In genomic region chr2:177264209-177264538, GRCh38 we compare ENCODE assay signal across 1 cellular context.
TF ChIP-seq lines count a peak whose summit lies in the region.

No MANE protein-coding gene starts in this region.

TF ChIP-seq in K562, 482 proteins besides CTCF, POLR2A, EP300 and RAD21 (continued from another document):
- TF ChIP-seq, protein P1, sequence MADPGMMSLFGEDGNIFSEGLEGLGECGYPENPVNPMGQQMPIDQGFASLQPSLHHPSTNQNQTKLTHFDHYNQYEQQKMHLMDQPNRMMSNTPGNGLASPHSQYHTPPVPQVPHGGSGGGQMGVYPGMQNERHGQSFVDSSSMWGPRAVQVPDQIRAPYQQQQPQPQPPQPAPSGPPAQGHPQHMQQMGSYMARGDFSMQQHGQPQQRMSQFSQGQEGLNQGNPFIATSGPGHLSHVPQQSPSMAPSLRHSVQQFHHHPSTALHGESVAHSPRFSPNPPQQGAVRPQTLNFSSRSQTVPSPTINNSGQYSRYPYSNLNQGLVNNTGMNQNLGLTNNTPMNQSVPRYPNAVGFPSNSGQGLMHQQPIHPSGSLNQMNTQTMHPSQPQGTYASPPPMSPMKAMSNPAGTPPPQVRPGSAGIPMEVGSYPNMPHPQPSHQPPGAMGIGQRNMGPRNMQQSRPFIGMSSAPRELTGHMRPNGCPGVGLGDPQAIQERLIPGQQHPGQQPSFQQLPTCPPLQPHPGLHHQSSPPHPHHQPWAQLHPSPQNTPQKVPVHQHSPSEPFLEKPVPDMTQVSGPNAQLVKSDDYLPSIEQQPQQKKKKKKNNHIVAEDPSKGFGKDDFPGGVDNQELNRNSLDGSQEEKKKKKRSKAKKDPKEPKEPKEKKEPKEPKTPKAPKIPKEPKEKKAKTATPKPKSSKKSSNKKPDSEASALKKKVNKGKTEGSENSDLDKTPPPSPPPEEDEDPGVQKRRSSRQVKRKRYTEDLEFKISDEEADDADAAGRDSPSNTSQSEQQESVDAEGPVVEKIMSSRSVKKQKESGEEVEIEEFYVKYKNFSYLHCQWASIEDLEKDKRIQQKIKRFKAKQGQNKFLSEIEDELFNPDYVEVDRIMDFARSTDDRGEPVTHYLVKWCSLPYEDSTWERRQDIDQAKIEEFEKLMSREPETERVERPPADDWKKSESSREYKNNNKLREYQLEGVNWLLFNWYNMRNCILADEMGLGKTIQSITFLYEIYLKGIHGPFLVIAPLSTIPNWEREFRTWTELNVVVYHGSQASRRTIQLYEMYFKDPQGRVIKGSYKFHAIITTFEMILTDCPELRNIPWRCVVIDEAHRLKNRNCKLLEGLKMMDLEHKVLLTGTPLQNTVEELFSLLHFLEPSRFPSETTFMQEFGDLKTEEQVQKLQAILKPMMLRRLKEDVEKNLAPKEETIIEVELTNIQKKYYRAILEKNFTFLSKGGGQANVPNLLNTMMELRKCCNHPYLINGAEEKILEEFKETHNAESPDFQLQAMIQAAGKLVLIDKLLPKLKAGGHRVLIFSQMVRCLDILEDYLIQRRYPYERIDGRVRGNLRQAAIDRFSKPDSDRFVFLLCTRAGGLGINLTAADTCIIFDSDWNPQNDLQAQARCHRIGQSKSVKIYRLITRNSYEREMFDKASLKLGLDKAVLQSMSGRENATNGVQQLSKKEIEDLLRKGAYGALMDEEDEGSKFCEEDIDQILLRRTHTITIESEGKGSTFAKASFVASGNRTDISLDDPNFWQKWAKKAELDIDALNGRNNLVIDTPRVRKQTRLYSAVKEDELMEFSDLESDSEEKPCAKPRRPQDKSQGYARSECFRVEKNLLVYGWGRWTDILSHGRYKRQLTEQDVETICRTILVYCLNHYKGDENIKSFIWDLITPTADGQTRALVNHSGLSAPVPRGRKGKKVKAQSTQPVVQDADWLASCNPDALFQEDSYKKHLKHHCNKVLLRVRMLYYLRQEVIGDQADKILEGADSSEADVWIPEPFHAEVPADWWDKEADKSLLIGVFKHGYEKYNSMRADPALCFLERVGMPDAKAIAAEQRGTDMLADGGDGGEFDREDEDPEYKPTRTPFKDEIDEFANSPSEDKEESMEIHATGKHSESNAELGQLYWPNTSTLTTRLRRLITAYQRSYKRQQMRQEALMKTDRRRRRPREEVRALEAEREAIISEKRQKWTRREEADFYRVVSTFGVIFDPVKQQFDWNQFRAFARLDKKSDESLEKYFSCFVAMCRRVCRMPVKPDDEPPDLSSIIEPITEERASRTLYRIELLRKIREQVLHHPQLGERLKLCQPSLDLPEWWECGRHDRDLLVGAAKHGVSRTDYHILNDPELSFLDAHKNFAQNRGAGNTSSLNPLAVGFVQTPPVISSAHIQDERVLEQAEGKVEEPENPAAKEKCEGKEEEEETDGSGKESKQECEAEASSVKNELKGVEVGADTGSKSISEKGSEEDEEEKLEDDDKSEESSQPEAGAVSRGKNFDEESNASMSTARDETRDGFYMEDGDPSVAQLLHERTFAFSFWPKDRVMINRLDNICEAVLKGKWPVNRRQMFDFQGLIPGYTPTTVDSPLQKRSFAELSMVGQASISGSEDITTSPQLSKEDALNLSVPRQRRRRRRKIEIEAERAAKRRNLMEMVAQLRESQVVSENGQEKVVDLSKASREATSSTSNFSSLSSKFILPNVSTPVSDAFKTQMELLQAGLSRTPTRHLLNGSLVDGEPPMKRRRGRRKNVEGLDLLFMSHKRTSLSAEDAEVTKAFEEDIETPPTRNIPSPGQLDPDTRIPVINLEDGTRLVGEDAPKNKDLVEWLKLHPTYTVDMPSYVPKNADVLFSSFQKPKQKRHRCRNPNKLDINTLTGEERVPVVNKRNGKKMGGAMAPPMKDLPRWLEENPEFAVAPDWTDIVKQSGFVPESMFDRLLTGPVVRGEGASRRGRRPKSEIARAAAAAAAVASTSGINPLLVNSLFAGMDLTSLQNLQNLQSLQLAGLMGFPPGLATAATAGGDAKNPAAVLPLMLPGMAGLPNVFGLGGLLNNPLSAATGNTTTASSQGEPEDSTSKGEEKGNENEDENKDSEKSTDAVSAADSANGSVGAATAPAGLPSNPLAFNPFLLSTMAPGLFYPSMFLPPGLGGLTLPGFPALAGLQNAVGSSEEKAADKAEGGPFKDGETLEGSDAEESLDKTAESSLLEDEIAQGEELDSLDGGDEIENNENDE (IDR thresholded peaks at IDR 0.05; ENCODE audit: low read depth, low read length), result no peak
- no peak for TF ChIP-seq ZNF175 (CRISPR knock-in tag; IDR thresholded peaks at IDR 0.05; ENCODE audit: low read depth)
- no peak for TF ChIP-seq SMARCC2 (IDR thresholded peaks at IDR 0.05; ENCODE audit: low read depth)
- no peak for TF ChIP-seq ZNF133 (CRISPR knock-in tag; IDR thresholded peaks at IDR 0.05)
- TF ChIP-seq CC2D1A (IDR thresholded peaks at IDR 0.05), result no peak
- TF ChIP-seq TAF1 (IDR thresholded peaks at IDR 0.05; ENCODE audit: control insufficient read depth, extremely low read depth, insufficient read depth, low read length, severe bottlenecking), result no peak
- TF ChIP-seq SAP30 (IDR thresholded peaks at IDR 0.05; ENCODE audit: borderline replicate concordance, insufficient read depth, low read depth, low read length, poor library complexity, severe bottlenecking), result peak; percentile 26
- TF ChIP-seq U2AF1 (optimal IDR thresholded peaks at IDR 0.05; ENCODE audit: low read depth, low read length), result peak; percentile 85
- TF ChIP-seq ZNF165 (CRISPR knock-in tag; IDR thresholded peaks at IDR 0.05; ENCODE audit: borderline replicate concordance), result no peak
- no peak for TF ChIP-seq ZHX1 (conservative IDR thresholded peaks at IDR 0.05; ENCODE audit: low read length)
- TF ChIP-seq MCM7 (IDR thresholded peaks at IDR 0.05), result no peak
- TF ChIP-seq ZNF778 (CRISPR knock-in tag; IDR thresholded peaks at IDR 0.05), result no peak
- TF ChIP-seq RFX7 (CRISPR knock-in tag; IDR thresholded peaks at IDR 0.05), result no peak
- no peak for TF ChIP-seq CBX2 (IDR thresholded peaks at IDR 0.05; ENCODE audit: insufficient read depth, low read length, poor library complexity, severe bottlenecking)
- TF ChIP-seq HMGN3 (IDR thresholded peaks at IDR 0.05; ENCODE audit: borderline replicate concordance, extremely low read depth, insufficient read length, low read depth, low read length), result peak; percentile 31
- TF ChIP-seq, protein P2, sequence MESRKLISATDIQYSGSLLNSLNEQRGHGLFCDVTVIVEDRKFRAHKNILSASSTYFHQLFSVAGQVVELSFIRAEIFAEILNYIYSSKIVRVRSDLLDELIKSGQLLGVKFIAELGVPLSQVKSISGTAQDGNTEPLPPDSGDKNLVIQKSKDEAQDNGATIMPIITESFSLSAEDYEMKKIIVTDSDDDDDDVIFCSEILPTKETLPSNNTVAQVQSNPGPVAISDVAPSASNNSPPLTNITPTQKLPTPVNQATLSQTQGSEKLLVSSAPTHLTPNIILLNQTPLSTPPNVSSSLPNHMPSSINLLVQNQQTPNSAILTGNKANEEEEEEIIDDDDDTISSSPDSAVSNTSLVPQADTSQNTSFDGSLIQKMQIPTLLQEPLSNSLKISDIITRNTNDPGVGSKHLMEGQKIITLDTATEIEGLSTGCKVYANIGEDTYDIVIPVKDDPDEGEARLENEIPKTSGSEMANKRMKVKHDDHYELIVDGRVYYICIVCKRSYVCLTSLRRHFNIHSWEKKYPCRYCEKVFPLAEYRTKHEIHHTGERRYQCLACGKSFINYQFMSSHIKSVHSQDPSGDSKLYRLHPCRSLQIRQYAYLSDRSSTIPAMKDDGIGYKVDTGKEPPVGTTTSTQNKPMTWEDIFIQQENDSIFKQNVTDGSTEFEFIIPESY (CRISPR knock-in tag; IDR thresholded peaks at IDR 0.05), result no peak; the same call in 1 of the 2 replicates
- no peak for TF ChIP-seq CTBP1 (IDR thresholded peaks at IDR 0.05; ENCODE audit: borderline replicate concordance)
- TF ChIP-seq PHF21A (IDR thresholded peaks at IDR 0.05; ENCODE audit: borderline replicate concordance, low read depth), result no peak
- no peak for TF ChIP-seq MEF2D (tag; conservative IDR thresholded peaks at IDR 0.05; ENCODE audit: low read depth)
- TF ChIP-seq IRF9 (tag; IDR thresholded peaks at IDR 0.05), result no peak
- TF ChIP-seq TEAD2 (tag; IDR thresholded peaks at IDR 0.05), result no peak
- no peak for TF ChIP-seq E2F3 (CRISPR knock-in tag; IDR thresholded peaks at IDR 0.05)
- TF ChIP-seq ZC3H4 (CRISPR knock-in tag; IDR thresholded peaks at IDR 0.05; ENCODE audit: borderline replicate concordance), result peak; percentile 34; the same call in 1 of the 2 replicates
- no peak for TF ChIP-seq ZC3H11A (IDR thresholded peaks at IDR 0.05; ENCODE audit: low read depth, low read length)
- TF ChIP-seq KDM2B (CRISPR knock-in tag; IDR thresholded peaks at IDR 0.05), result peak; percentile 1; the same call in 1 of the 2 replicates
